Comparison of ENCODE assay signal across 11 cellular contexts in genomic region chr1:194378517-194378916, GRCh38.
"Had no signal": no experiment of that assay in that cellular context is flagged by ENCODE, and none has a peak within 500 bp of the region (broad histone marks: within the 10 kb centered on the region; RNA-seq: fewer than 3 reads in every experiment).

No MANE protein-coding gene starts in this region.

- DNase-seq: activated CD4-positive, CD25-positive, alpha-beta regulatory T cell treated with anti-CD3 and anti-CD28 coated beads, Interleukin-2, amount 50 U/mL, for 72 hours; activated naive CD8-positive, alpha-beta T cell treated with anti-CD3 and anti-CD28 coated beads, Interleukin-2, amount 10 ng/mL, durations not matched to agents 7 days and 5 days; anterior cingulate cortex; cerebellar nuclear complex; effector memory CD4-positive, alpha-beta T cell; kidney; left ventricle myocardium inferior; naive thymus-derived CD8-positive, alpha-beta T cell; stimulated activated CD4-positive, alpha-beta T cell treated with anti-CD3 and anti-CD28 coated beads, Interleukin-1b, Interleukin-23, amount 100 ng/mL, for 48 hours; stomach; T-helper 9 cell had no signal

- ATAC-seq: naive thymus-derived CD8-positive, alpha-beta T cell had no signal
